ENCODE assay signal across 18 cellular contexts in the genomic region with DNA sequence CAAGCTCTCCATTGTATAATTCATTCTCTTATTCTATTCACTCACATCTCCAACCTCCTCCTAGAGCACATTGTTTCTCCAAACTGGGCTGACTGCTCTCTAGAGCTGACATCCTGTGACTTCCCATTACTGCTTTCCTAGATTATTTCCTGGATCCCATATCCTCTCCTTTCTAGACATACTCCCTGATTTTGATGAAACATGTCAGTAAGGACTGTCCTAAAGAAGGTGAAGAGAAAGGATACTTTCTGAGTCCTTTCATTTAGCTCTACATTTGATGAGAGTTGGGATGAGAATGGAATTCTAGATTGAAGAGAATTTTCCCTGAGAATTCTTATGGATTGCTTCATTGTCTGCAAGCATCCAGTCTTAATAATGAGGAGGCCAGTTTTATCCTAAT.
DNase-seq lines count a peak whose midpoint lies in the region; ATAC-seq and TF ChIP-seq lines count a peak whose summit lies in the region.
"Had no signal": no experiment of that assay in that cellular context is flagged by ENCODE, and none has a peak within 500 bp of the region (broad histone marks: within the 10 kb centered on the region; RNA-seq: fewer than 3 reads in every experiment).

No MANE protein-coding gene starts in this region.

- POLR2A ChIA-PET in WTC11 (lab: Charles Lee): interaction anchor here (0.5 kb wide), 1 partner anchor 367 kb away, joined by 3 read pairs; no protein-coding TSS in a partner anchor

- peak overlapping the region; percentile 39 for H3K27ac ChIP-seq in neural progenitor cell
- H3K27ac ChIP-seq: BLaER1 treated with 17β-estradiol and CSF1 and Interleukin-3, amounts not matched to agents 10 nM and 100 nM had no signal

- H3K36me3 ChIP-seq in neural progenitor cell: no peaks in the 10 kb centered on the region
- H3K36me3 ChIP-seq: BLaER1 treated with 17β-estradiol and CSF1 and Interleukin-3, amounts not matched to agents 10 nM and 100 nM had no signal

- no peak for DNase-seq in activated naive CD4-positive, alpha-beta T cell treated with anti-CD3 and anti-CD28 coated beads, Interleukin-2, amount 50 U/mL, for 72 hours (ENCODE audit: low spot score in 2 of 2)
- DNase-seq in WTC11 (ENCODE audit: low spot score) (no peak), neural progenitor cell (ENCODE audit: low spot score) (no peak), ecto neural progenitor cell (ENCODE audit: low spot score) (no peak), iPS-NIHi11 (ENCODE audit: low spot score) (no peak)
- DNase-seq: 8988T; Calu3; CD8-positive, alpha-beta T cell; DMS79 treated with DMSO at 0.1 percent for 48 hours; GF-D8; H7 had no signal

- H2AFZ ChIP-seq in neural progenitor cell (replicated peaks): no peak overlapping the region
- H2AFZ ChIP-seq: GM23338 had no signal

- peaks cover 17% of the 10 kb centered on the region for H3K4me1 Mint-ChIP-seq in activated naive CD4-positive, alpha-beta T cell treated with anti-CD3 and anti-CD28 coated beads, Interleukin-2, amount 50 U/mL, for 24 hours
- H3K4me1 Mint-ChIP-seq in WTC11: peaks cover 33% of the 10 kb centered on the region
- H3K4me1 Mint-ChIP-seq in neural progenitor cell: no peaks in the 10 kb centered on the region

- no peaks in the 10 kb centered on the region for H4K20me1 ChIP-seq in neural progenitor cell (ENCODE audit: low read depth)
- H4K20me1 ChIP-seq: BLaER1 treated with 17β-estradiol and CSF1 and Interleukin-3, amounts not matched to agents 10 nM and 100 nM had no signal

- no peaks in the 10 kb centered on the region for H3K79me2 ChIP-seq in neural progenitor cell (ENCODE audit: low read depth)

- no peak overlapping the region for H3K9ac ChIP-seq in neural progenitor cell
- H3K9ac ChIP-seq: BLaER1 treated with 17β-estradiol and CSF1 and Interleukin-3, amounts not matched to agents 10 nM and 100 nM had no signal

- H3K27ac Mint-ChIP-seq in activated naive CD4-positive, alpha-beta T cell treated with anti-CD3 and anti-CD28 coated beads, Interleukin-2, amount 50 U/mL, for 24 hours: peak overlapping the region; percentile 20
- H3K27ac Mint-ChIP-seq in activated naive CD4-positive, alpha-beta T cell treated with anti-CD3 and anti-CD28 coated beads, Interleukin-2, amount 50 U/mL, for 72 hours: no peak overlapping the region
- H3K27ac Mint-ChIP-seq in WTC11 (peak overlapping the region; percentile 15; the same call in 1 of the 2 replicates), neural progenitor cell (no peak overlapping the region)
- H3K27ac Mint-ChIP-seq: B cell; CD8-positive, alpha-beta T cell; GM23338; IgD-negative memory B cell had no signal

- H3K36me3 Mint-ChIP-seq in activated naive CD4-positive, alpha-beta T cell treated with anti-CD3 and anti-CD28 coated beads, Interleukin-2, amount 50 U/mL, for 24 hours: peaks cover 2% of the 10 kb centered on the region
- H3K36me3 Mint-ChIP-seq in activated naive CD4-positive, alpha-beta T cell treated with anti-CD3 and anti-CD28 coated beads, Interleukin-2, amount 50 U/mL, for 72 hours: no peaks in the 10 kb centered on the region
- H3K36me3 Mint-ChIP-seq in WTC11: no peaks in the 10 kb centered on the region
- no peaks in the 10 kb centered on the region for H3K36me3 Mint-ChIP-seq in neural progenitor cell
- H3K36me3 Mint-ChIP-seq: IgD-negative memory B cell had no signal

- no peak overlapping the region for H3K4me2 ChIP-seq in neural progenitor cell
- H3K4me2 ChIP-seq: BLaER1 treated with 17β-estradiol and CSF1 and Interleukin-3, amounts not matched to agents 10 nM and 100 nM; GM23338 had no signal

- TF ChIP-seq CTCF in WTC11 (IDR thresholded peaks at IDR 0.05) (no peak), neural progenitor cell (IDR thresholded peaks at IDR 0.05) (no peak)

- H3K9me3 Mint-ChIP-seq in activated naive CD4-positive, alpha-beta T cell treated with anti-CD3 and anti-CD28 coated beads, Interleukin-2, amount 50 U/mL, for 24 hours: no peaks in the 10 kb centered on the region
- no peaks in the 10 kb centered on the region for H3K9me3 Mint-ChIP-seq in activated naive CD4-positive, alpha-beta T cell treated with anti-CD3 and anti-CD28 coated beads, Interleukin-2, amount 50 U/mL, for 72 hours
- H3K9me3 Mint-ChIP-seq in WTC11: peaks cover 3% of the 10 kb centered on the region; the same call in 1 of the 2 replicates
- H3K9me3 Mint-ChIP-seq in neural progenitor cell: peaks cover 2% of the 10 kb centered on the region
- H3K9me3 Mint-ChIP-seq: CD8-positive, alpha-beta T cell had no signal

- ATAC-seq in activated naive CD4-positive, alpha-beta T cell treated with anti-CD3 and anti-CD28 coated beads, Interleukin-2, amount 50 U/mL, for 72 hours: no peak
- ATAC-seq in WTC11: 0 out of 2 replicates have a peak, but pooled peaks have one; percentile 26
- no peak for ATAC-seq in esophagus mucosa
- ATAC-seq: CD8-positive, alpha-beta T cell; GM23338; HCT116 had no signal

- H3K4me3 Mint-ChIP-seq in activated naive CD4-positive, alpha-beta T cell treated with anti-CD3 and anti-CD28 coated beads, Interleukin-2, amount 50 U/mL, for 24 hours: no peak overlapping the region
- H3K4me3 Mint-ChIP-seq in WTC11 (no peak overlapping the region), neural progenitor cell (no peak overlapping the region)
- H3K4me3 Mint-ChIP-seq: B cell; CD8-positive, alpha-beta T cell; GM23338; IgD-negative memory B cell had no signal

- CTCF ChIA-PET in WTC11 (lab: Charles Lee): interaction anchor here (1.4 kb wide), 1 partner anchor 248 kb away, joined by 3 read pairs; no protein-coding TSS in a partner anchor

- H3K4me3 ChIP-seq in neural progenitor cell: no peak overlapping the region
- H3K4me3 ChIP-seq: BLaER1 treated with 17β-estradiol and CSF1 and Interleukin-3, amounts not matched to agents 10 nM and 100 nM; GM23338 had no signal

- H3K27me3 ChIP-seq in neural progenitor cell: no peaks in the 10 kb centered on the region
- H3K27me3 ChIP-seq: BLaER1 treated with 17β-estradiol and CSF1 and Interleukin-3, amounts not matched to agents 10 nM and 100 nM had no signal

- no peaks in the 10 kb centered on the region for H3K27me3 Mint-ChIP-seq in activated naive CD4-positive, alpha-beta T cell treated with anti-CD3 and anti-CD28 coated beads, Interleukin-2, amount 50 U/mL, for 24 hours
- H3K27me3 Mint-ChIP-seq in WTC11 (ENCODE audit: low read depth) (no peaks in the 10 kb centered on the region), neural progenitor cell (ENCODE audit: insufficient read depth, low read depth) (peaks cover 3% of the 10 kb centered on the region)
- H3K27me3 Mint-ChIP-seq: B cell, IgD-negative memory B cell had no signal

- H3K4me1 ChIP-seq in neural progenitor cell: peaks cover 8% of the 10 kb centered on the region

- H3K9me3 ChIP-seq in neural progenitor cell (ENCODE audit: low read depth): no peaks in the 10 kb centered on the region
- H3K9me3 ChIP-seq: BLaER1 treated with 17β-estradiol and CSF1 and Interleukin-3, amounts not matched to agents 10 nM and 100 nM had no signal

- peaks cover 4% of the 10 kb centered on the region for H3F3A ChIP-seq in neural progenitor cell (ENCODE audit: low read depth)

TF ChIP-seq in WTC11, 78 proteins besides CTCF, POLR2A, EP300 and RAD21 (continues in another document):
- TF ChIP-seq ZMAT4 (CRISPR knock-in tag; IDR thresholded peaks at IDR 0.05) (no peak), ZNF396 (CRISPR knock-in tag; IDR thresholded peaks at IDR 0.05; ENCODE audit: borderline replicate concordance) (no peak), FOXK1 (CRISPR knock-in tag; IDR thresholded peaks at IDR 0.05) (no peak), PRDM15 (CRISPR knock-in tag; IDR thresholded peaks at IDR 0.05) (no peak)

Comparison
In these comparisons a context has a peak if more than half of its experiments do, and no peak if none do; other contexts are left out.
1. H3K27ac Mint-ChIP-seq: peak in activated naive CD4-positive, alpha-beta T cell treated with anti-CD3 and anti-CD28 coated beads, Interleukin-2, amount 50 U/mL, for 24 hours (single experiment) and WTC11 (single experiment); none in activated naive CD4-positive, alpha-beta T cell treated with anti-CD3 and anti-CD28 coated beads, Interleukin-2, amount 50 U/mL, for 72 hours (0 of 2) and neural progenitor cell (single experiment).